In the genomic region with DNA sequence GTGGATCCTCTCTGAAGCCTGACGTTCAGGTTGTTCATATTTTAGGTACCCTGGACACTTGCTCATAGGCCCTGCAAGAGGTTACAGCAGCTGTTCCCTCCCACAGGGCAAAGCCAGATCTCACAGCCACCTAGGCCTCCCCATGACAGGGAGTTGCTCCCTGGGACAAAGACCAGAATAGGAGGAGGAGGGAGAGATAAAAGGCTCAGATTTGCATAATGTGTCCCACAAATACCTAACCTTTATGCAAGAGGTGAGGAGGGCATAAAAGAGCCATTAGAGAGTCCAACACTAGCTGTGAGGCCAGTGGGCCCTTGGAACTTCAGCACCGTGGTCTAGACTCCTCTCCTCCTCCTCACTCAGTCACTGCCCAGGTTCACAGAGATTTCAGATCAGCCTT, we compare ENCODE assay signal across 31 cellular contexts. TPM values are rescaled to one million over a fixed set of nuclear protein-coding genes. Genes with fewer than 3 reads are reported as not detected.
"Had no signal": no experiment of that assay in that cellular context is flagged by ENCODE, and none has a peak within 500 bp of the region (broad histone marks: within the 10 kb centered on the region; RNA-seq: fewer than 3 reads in every experiment).

No MANE protein-coding gene starts in this region.

- H3K4me1 ChIP-seq: ascending aorta, foreskin keratinocyte, pancreas, prostate gland had no signal

- DNase-seq: activated CD4-positive, alpha-beta T cell treated with anti-CD3 and anti-CD28 coated beads for 48 hours; activated CD4-positive, alpha-beta T cell treated with anti-CD3 and anti-CD28 coated beads, Interleukin-2, amount 50 U/mL, for 48 hours; activated CD8-positive, alpha-beta memory T cell treated with anti-CD3 and anti-CD28 coated beads for 24 hours; activated effector memory CD4-positive, alpha-beta T cell treated with Interleukin-2 at 50 U/mL for 16 hours; activated naive CD4-positive, alpha-beta T cell treated with Interleukin-2 at 50 U/mL for 16 hours; activated naive CD8-positive, alpha-beta T cell treated with anti-CD3 and anti-CD28 coated beads for 36 hours; foreskin keratinocyte; heart left ventricle; left cardiac atrium; mammary epithelial cell; naive B cell; nephron progenitor cell; nucleus accumbens; pancreas; retina; stimulated activated CD4-positive, alpha-beta T cell treated with anti-CD3 and anti-CD28 coated beads, Interleukin-12 subunit alpha, Interleukin-12 subunit beta, amount 100 ng/mL, for 4 hours; stimulated activated CD4-positive, alpha-beta T cell treated with anti-CD3 and anti-CD28 coated beads, Interleukin-4, amount 100 ng/mL, for 1 hour; trophoblast cell had no signal

- H3K27ac ChIP-seq: ascending aorta, cardiac muscle cell, foreskin keratinocyte, heart left ventricle, pancreas, prostate gland, skin epidermis, thoracic aorta, VCaP had no signal

- H3K27me3 ChIP-seq: ascending aorta, cardiac muscle cell, foreskin keratinocyte, pancreas had no signal

- FAIRE-seq: keratinocyte, pancreas had no signal

- H3K36me3 ChIP-seq: ascending aorta, cardiac muscle cell, heart left ventricle, pancreas, prostate gland, thoracic aorta had no signal

- ATAC-seq: activated CD4-positive, CD25-positive, alpha-beta regulatory T cell treated with anti-CD3 and anti-CD28 coated beads, Interleukin-2, amount 50 U/mL, for 24 hours; esophagus mucosa; foreskin keratinocyte; left cardiac atrium; pancreas; sciatic nerve had no signal

- H3K9me3 ChIP-seq: ascending aorta, pancreas, prostate gland, thoracic aorta had no signal

- H3K4me3 ChIP-seq: ascending aorta, cardiac muscle cell, heart left ventricle, pancreas, prostate gland, skin epidermis, thoracic aorta had no signal

RNA-seq across cellular contexts. Expression of a gene that starts 33.8 kb away (rescaled TPM):
- total RNA-seq: ascending aorta, thoracic aorta had no signal

RNA-seq across cellular contexts. Expression of a gene that starts 45.3 kb away (rescaled TPM):
- total RNA-seq: activated naive CD8-positive, alpha-beta T cell treated with anti-CD3 and anti-CD28 coated beads for 36 hours; ascending aorta; cardiac muscle cell; chondrocyte; esophagus mucosa; foreskin keratinocyte; heart left ventricle; left cardiac atrium; liver; mammary epithelial cell; pancreas; prostate gland; sciatic nerve; subcutaneous adipose tissue; thoracic aorta had no signal
- polyA plus RNA-seq: cardiac muscle cell, foreskin keratinocyte, heart left ventricle, keratinocyte, liver, mammary epithelial cell, pancreas had no signal
